Comparison of ENCODE assay signal across 18 cellular contexts in the genomic region with DNA sequence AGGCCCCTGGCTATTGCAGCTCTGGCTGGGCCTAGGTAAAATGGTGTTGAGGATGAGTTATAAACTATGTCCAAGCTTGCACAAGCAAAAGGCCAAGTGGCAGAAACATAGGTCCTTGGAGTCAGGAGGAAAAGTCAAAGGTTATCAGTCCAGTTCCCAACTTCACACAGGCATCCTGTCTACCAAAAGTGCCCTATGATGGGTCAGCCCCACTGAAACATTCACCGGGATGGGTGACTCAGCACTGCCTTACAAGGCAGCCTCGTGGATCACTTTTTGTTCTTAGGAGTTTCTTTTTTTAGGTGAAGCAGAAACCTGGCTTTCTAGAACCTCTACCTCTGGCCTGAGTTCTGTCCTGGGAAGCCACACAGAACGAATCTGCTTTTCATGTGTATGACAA.
DNase-seq lines count a peak whose midpoint lies in the region; ATAC-seq and TF ChIP-seq lines count a peak whose summit lies in the region.
"Had no signal": no experiment of that assay in that cellular context is flagged by ENCODE, and none has a peak within 500 bp of the region (broad histone marks: within the 10 kb centered on the region; RNA-seq: fewer than 3 reads in every experiment).

No MANE protein-coding gene starts in this region.

- in situ Hi-C loops in mammary epithelial cell (cut with MboI; ENCODE audit: low sequenced_read_pairs in 2 of 2), result no loop called here

- peaks cover 4% of the 10 kb centered on the region for H3K4me1 ChIP-seq in mammary epithelial cell (ENCODE audit: insufficient read depth, low read length)
- H3K4me1 ChIP-seq in naive thymus-derived CD4-positive, alpha-beta T cell (ENCODE audit: control insufficient read depth in 2 of 2, insufficient read depth in 2 of 2, low read length in 2 of 2), result peaks cover 24 to 25% of the 10 kb centered on the region in 2 donors
- H3K4me1 ChIP-seq in BE2C, result peaks cover 13% of the 10 kb centered on the region

- H3K36me3 ChIP-seq in MG63 (no peaks in the 10 kb centered on the region), mammary epithelial cell (ENCODE audit: insufficient read depth, low read length) (no peaks in the 10 kb centered on the region), BE2C (no peaks in the 10 kb centered on the region)
- H3K36me3 ChIP-seq in naive thymus-derived CD4-positive, alpha-beta T cell (ENCODE audit: control insufficient read depth in 2 of 3, insufficient read depth in 3 of 3, low read length in 3 of 3), result no peaks in the 10 kb centered on the region

- no peak overlapping the region for H3K9ac ChIP-seq in mammary epithelial cell (ENCODE audit: insufficient read depth, low read length)

- dilution Hi-C loops in mammary epithelial cell (cut with HindIII; ENCODE audit: low sequenced_read_pairs), result no loop called here

- H3K4me2 ChIP-seq in mammary epithelial cell (ENCODE audit: insufficient read depth, low read depth, low read length), result no peak overlapping the region

- H3K27me3 Mint-ChIP-seq in naive thymus-derived CD4-positive, alpha-beta T cell, result no peaks in the 10 kb centered on the region
- H3K27me3 Mint-ChIP-seq: CD4-positive, alpha-beta T cell had no signal

- peaks cover 0 to 10% (median 4%) of the 10 kb centered on the region in 5 donors for H3K36me3 Mint-ChIP-seq in naive thymus-derived CD4-positive, alpha-beta T cell

- H3K9me3 ChIP-seq in MG63 (no peaks in the 10 kb centered on the region), mammary epithelial cell (replicated peaks; ENCODE audit: insufficient read depth, low read length) (no peaks in the 10 kb centered on the region), BE2C (no peaks in the 10 kb centered on the region)
- H3K9me3 ChIP-seq in naive thymus-derived CD4-positive, alpha-beta T cell (ENCODE audit: control insufficient read depth in 2 of 3, low read length in 3 of 3), result no peaks in the 10 kb centered on the region

- peaks cover 0 to 6% (median 0%) of the 10 kb centered on the region in 11 donors for H3K9me3 Mint-ChIP-seq in naive thymus-derived CD4-positive, alpha-beta T cell
- H3K9me3 Mint-ChIP-seq: CD4-positive, alpha-beta T cell had no signal

- WGBS in mammary epithelial cell (ENCODE audit: low coverage, missing lambda C conversion rate), result 33% methylated on average over 3 of the region's 3 CpGs

- H3K27me3 ChIP-seq in MG63 (no peaks in the 10 kb centered on the region), mammary epithelial cell (ENCODE audit: insufficient read depth, low read length) (no peaks in the 10 kb centered on the region), BE2C (no peaks in the 10 kb centered on the region)
- no peaks in the 10 kb centered on the region for H3K27me3 ChIP-seq in naive thymus-derived CD4-positive, alpha-beta T cell (ENCODE audit: control insufficient read depth in 2 of 2, insufficient read depth in 2 of 2, low read length in 2 of 2)

- no peak overlapping the region for H3K4me3 Mint-ChIP-seq in naive thymus-derived CD4-positive, alpha-beta T cell
- H3K4me3 Mint-ChIP-seq: CD4-positive, alpha-beta T cell had no signal

- BruUV-seq in mammary epithelial cell (replicated peaks; lab: Mats Ljungman, UMichigan), result no TSS peak

- H4K20me1 ChIP-seq in mammary epithelial cell (ENCODE audit: insufficient read depth, low read length), result no peaks in the 10 kb centered on the region

- peak overlapping the region in 8 of 9 donors; percentile 15 to 95 (median 54) for H3K27ac Mint-ChIP-seq in naive thymus-derived CD4-positive, alpha-beta T cell
- H3K27ac Mint-ChIP-seq: activated naive CD4-positive, alpha-beta T cell treated with anti-CD3 and anti-CD28 coated beads, Interleukin-2, amount 50 U/mL, for 72 hours; CD4-positive, alpha-beta T cell had no signal

- no peaks in the 10 kb centered on the region for H3K79me2 ChIP-seq in mammary epithelial cell (ENCODE audit: insufficient read depth, low read length)

- peaks cover 26 to 67% (median 59%) of the 10 kb centered on the region in 7 donors for H3K4me1 Mint-ChIP-seq in naive thymus-derived CD4-positive, alpha-beta T cell

- intact Hi-C loops in mammary epithelial cell (cut with micrococcal nuclease), result loop anchor here (10.0 kb wide), 1 partner anchor 286 kb away; no protein-coding TSS in a partner anchor
- intact Hi-C loops in naive thymus-derived CD4-positive, alpha-beta T cell (cut with micrococcal nuclease), result loop anchor here (5.0 to 10.0 kb wide), 2 partner anchors 206 to 1269 kb away; a partner anchor contains a TSS

- no peak overlapping the region for H3K27ac ChIP-seq in mammary epithelial cell (ENCODE audit: insufficient read depth, low read depth, low read length)
- no peak overlapping the region for H3K27ac ChIP-seq in naive thymus-derived CD4-positive, alpha-beta T cell (ENCODE audit: low read depth, low read length)
- H3K27ac ChIP-seq: coronary artery, VCaP had no signal

- ATAC-seq in naive thymus-derived CD4-positive, alpha-beta T cell, result no peak
- ATAC-seq in SK-N-SH treated with all-trans-retinoic acid at 6 μM for 48 hours, result no peak
- ATAC-seq: left ventricle myocardium superior, Panc1 had no signal

- no peak overlapping the region for H2AFZ ChIP-seq in mammary epithelial cell (ENCODE audit: low read depth, low read length)

- no peak for TF ChIP-seq CTCF in mammary epithelial cell (conservative IDR thresholded peaks at IDR 0.05 in 1 of 2, IDR thresholded peaks at IDR 0.05 in 1 of 2; ENCODE audit: extremely low read depth in 1 of 2, insufficient read depth in 1 of 2, low read depth in 1 of 2, low read length in 2 of 2)
- TF ChIP-seq CTCF in BE2C (IDR thresholded peaks at IDR 0.05; ENCODE audit: low read depth, low read length), result no peak

- POLR2A ChIA-PET in naive thymus-derived CD4-positive, alpha-beta T cell (lab: Charles Lee), result interaction anchor here (0.6 kb wide), 1 partner anchor 23 kb away, joined by 3 read pairs; no protein-coding TSS in a partner anchor

- CTCF ChIA-PET in mammary epithelial cell (lab: Charles Lee; ENCODE audit: low non-redundant PET), result no interaction called here
- CTCF ChIA-PET in naive thymus-derived CD4-positive, alpha-beta T cell (lab: Charles Lee), result interaction anchor here (1.2 kb wide), 1 partner anchor 243 kb away, joined by 3 read pairs; a partner anchor contains a TSS

- H3K4me3 ChIP-seq in MG63 (no peak overlapping the region), mammary epithelial cell (replicated peaks in 1 of 3; ENCODE audit: insufficient read depth in 1 of 3, low read depth in 2 of 3, low read length in 3 of 3) (no peak overlapping the region), BE2C (ENCODE audit: low read depth, low read length) (no peak overlapping the region)
- H3K4me3 ChIP-seq in naive thymus-derived CD4-positive, alpha-beta T cell (ENCODE audit: low read length), result no peak overlapping the region
- H3K4me3 ChIP-seq: coronary artery had no signal

- DNase-seq in GM03348 (ENCODE audit: low spot score) (peak; percentile 29), MG63 (peak; percentile 23), mammary epithelial cell (peak; percentile 31), BE2C (no peak), cerebellum (ENCODE audit: low spot score) (no peak)
- no peak for DNase-seq in naive thymus-derived CD4-positive, alpha-beta T cell
- DNase-seq: CD4-positive, alpha-beta T cell; left ventricle myocardium superior; naive B cell; NCI-H1694 treated with DMSO at 0.1 percent for 48 hours; NCI-H526; substantia nigra; SW 1271 had no signal

TF ChIP-seq in SK-N-SH treated with all-trans-retinoic acid at 6 μM for 48 hours, 23 proteins besides CTCF, POLR2A, EP300 and RAD21:
- TF ChIP-seq, protein P1, sequence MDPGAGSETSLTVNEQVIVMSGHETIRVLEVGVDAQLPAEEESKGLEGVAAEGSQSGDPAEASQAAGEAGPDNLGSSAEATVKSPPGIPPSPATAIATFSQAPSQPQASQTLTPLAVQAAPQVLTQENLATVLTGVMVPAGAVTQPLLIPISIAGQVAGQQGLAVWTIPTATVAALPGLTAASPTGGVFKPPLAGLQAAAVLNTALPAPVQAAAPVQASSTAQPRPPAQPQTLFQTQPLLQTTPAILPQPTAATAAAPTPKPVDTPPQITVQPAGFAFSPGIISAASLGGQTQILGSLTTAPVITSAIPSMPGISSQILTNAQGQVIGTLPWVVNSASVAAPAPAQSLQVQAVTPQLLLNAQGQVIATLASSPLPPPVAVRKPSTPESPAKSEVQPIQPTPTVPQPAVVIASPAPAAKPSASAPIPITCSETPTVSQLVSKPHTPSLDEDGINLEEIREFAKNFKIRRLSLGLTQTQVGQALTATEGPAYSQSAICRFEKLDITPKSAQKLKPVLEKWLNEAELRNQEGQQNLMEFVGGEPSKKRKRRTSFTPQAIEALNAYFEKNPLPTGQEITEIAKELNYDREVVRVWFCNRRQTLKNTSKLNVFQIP (CRISPR knock-in tag; IDR thresholded peaks at IDR 0.05; ENCODE audit: borderline replicate concordance, low read depth), result no peak
- TF ChIP-seq, protein P2, sequence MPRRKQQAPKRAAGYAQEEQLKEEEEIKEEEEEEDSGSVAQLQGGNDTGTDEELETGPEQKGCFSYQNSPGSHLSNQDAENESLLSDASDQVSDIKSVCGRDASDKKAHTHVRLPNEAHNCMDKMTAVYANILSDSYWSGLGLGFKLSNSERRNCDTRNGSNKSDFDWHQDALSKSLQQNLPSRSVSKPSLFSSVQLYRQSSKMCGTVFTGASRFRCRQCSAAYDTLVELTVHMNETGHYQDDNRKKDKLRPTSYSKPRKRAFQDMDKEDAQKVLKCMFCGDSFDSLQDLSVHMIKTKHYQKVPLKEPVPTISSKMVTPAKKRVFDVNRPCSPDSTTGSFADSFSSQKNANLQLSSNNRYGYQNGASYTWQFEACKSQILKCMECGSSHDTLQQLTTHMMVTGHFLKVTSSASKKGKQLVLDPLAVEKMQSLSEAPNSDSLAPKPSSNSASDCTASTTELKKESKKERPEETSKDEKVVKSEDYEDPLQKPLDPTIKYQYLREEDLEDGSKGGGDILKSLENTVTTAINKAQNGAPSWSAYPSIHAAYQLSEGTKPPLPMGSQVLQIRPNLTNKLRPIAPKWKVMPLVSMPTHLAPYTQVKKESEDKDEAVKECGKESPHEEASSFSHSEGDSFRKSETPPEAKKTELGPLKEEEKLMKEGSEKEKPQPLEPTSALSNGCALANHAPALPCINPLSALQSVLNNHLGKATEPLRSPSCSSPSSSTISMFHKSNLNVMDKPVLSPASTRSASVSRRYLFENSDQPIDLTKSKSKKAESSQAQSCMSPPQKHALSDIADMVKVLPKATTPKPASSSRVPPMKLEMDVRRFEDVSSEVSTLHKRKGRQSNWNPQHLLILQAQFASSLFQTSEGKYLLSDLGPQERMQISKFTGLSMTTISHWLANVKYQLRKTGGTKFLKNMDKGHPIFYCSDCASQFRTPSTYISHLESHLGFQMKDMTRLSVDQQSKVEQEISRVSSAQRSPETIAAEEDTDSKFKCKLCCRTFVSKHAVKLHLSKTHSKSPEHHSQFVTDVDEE (CRISPR knock-in tag; IDR thresholded peaks at IDR 0.05), result no peak
- TF ChIP-seq CSDC2 (CRISPR knock-in tag; IDR thresholded peaks at IDR 0.05), result no peak
- no peak for TF ChIP-seq TOX (CRISPR knock-in tag; IDR thresholded peaks at IDR 0.05; ENCODE audit: borderline replicate concordance)

Comparison
In these comparisons a context has a peak if more than half of its experiments do, and no peak if none do; other contexts are left out.
1. DNase-seq: peak in GM03348 (single experiment), MG63 (single experiment) and mammary epithelial cell (single experiment); none in naive thymus-derived CD4-positive, alpha-beta T cell (0 of 9), BE2C (single experiment) and cerebellum (single experiment).